In genomic region chr14:72745546-72745945, GRCh38 we compare ENCODE assay signal across 13 cellular contexts.
A peak's percentile ranks its signal among the peaks of the same experiment; 100 is the strongest.
DNase-seq lines count a peak whose midpoint lies in the region; ATAC-seq and TF ChIP-seq lines count a peak whose summit lies in the region.
"Had no signal": no experiment of that assay in that cellular context is flagged by ENCODE, and none has a peak within 500 bp of the region (broad histone marks: within the 10 kb centered on the region; RNA-seq: fewer than 3 reads in every experiment).

No MANE protein-coding gene starts in this region.

- H3K36me3 ChIP-seq in breast epithelium, result no peaks in the 10 kb centered on the region
- no peaks in the 10 kb centered on the region for H3K36me3 ChIP-seq in aorta (ENCODE audit: control insufficient read depth in 1 of 2, insufficient read depth in 2 of 2, low read length in 1 of 2)
- no peaks in the 10 kb centered on the region for H3K36me3 ChIP-seq in effector memory CD4-positive, alpha-beta T cell (ENCODE audit: control insufficient read depth, insufficient read depth, low read length)

- DNase-seq in MCF 10A (ENCODE audit: unreplicated experiment), result peak; percentile 77
- DNase-seq in breast epithelium (ENCODE audit: low spot score in 2 of 2), result no peak
- peak; percentile 53 for DNase-seq in amniotic stem cell (lab: John Stamatoyannopoulos, UW)
- DNase-seq in foreskin keratinocyte, result peak; percentile 59 to 80
- no peak for DNase-seq in aorta
- no peak for DNase-seq in DMS53 treated with DMSO at 0.1 percent for 48 hours (lab: John Stamatoyannopoulos, UW; ENCODE audit: unreplicated experiment)
- no peak for DNase-seq in effector memory CD4-positive, alpha-beta T cell
- DNase-seq: activated B cell treated with CpG ODN at 0.5 μM for 24 hours, NCI-H510A treated with DMSO at 0.1 percent for 48 hours, SIG-M5 had no signal

- no peaks in the 10 kb centered on the region for H3K36me3 Mint-ChIP-seq in MCF 10A (ENCODE audit: insufficient read depth, unreplicated experiment)

- TF ChIP-seq CTCF in MCF 10A (IDR thresholded peaks at IDR 0.05; ENCODE audit: unreplicated experiment) (no peak), breast epithelium (IDR thresholded peaks at IDR 0.05) (no peak), foreskin keratinocyte (conservative IDR thresholded peaks at IDR 0.05) (no peak)

- H3K27ac ChIP-seq in breast epithelium, result no peak overlapping the region
- no peak overlapping the region for H3K27ac ChIP-seq in foreskin keratinocyte
- H3K27ac ChIP-seq in aorta (ENCODE audit: low read depth in 1 of 2, low read length in 2 of 2), result peak overlapping the region in 1 of 2 donors; percentile 81
- no peak overlapping the region for H3K27ac ChIP-seq in effector memory CD4-positive, alpha-beta T cell (ENCODE audit: insufficient read depth, low read length, poor library complexity, severe bottlenecking)

- H3K27me3 Mint-ChIP-seq in MCF 10A (ENCODE audit: insufficient read depth, unreplicated experiment), result no peaks in the 10 kb centered on the region
- H3K27me3 Mint-ChIP-seq: activated B cell treated with CpG ODN at 0.5 μM for 24 hours had no signal

- H3K27me3 ChIP-seq in breast epithelium (no peaks in the 10 kb centered on the region), foreskin keratinocyte (no peaks in the 10 kb centered on the region), aorta (ENCODE audit: control insufficient read depth in 1 of 2, insufficient read depth in 2 of 2, low read length in 1 of 2) (no peaks in the 10 kb centered on the region)
- H3K27me3 ChIP-seq in effector memory CD4-positive, alpha-beta T cell (replicated peaks; ENCODE audit: control insufficient read depth, insufficient read depth, low read length, poor library complexity, severe bottlenecking), result no peaks in the 10 kb centered on the region

- POLR2A ChIA-PET in MCF 10A (lab: Yijun Ruan, JAX), result interaction anchor here (0.6 to 1.0 kb wide), 4 partner anchors 18 to 1644 kb away, joined by 3 read pairs; partner anchors contain the start of gene DPF3

- BruUV-seq in MCF 10A (replicated peaks; lab: Mats Ljungman, UMichigan), result no TSS peak

- CTCF ChIA-PET in MCF 10A (lab: Yijun Ruan, JAX), result interaction anchor here (0.6 to 0.7 kb wide), 5 partner anchors 11 to 1870 kb away, joined by 3 to 4 read pairs (median 3); no protein-coding TSS in a partner anchor

- WGBS in aorta, 2 donors, result 8 to 15% methylated on average over 5 of the region's 5 CpGs

- H3K4me3 Mint-ChIP-seq in MCF 10A (ENCODE audit: unreplicated experiment), result no peak overlapping the region
- H3K4me3 Mint-ChIP-seq: activated B cell treated with CpG ODN at 0.5 μM for 24 hours; central memory CD8-positive, alpha-beta T cell had no signal

- H3K9me3 ChIP-seq in breast epithelium (no peaks in the 10 kb centered on the region), aorta (ENCODE audit: control insufficient read depth, low read length) (no peaks in the 10 kb centered on the region)
- H3K9me3 ChIP-seq in effector memory CD4-positive, alpha-beta T cell (ENCODE audit: control insufficient read depth, low read length), result no peaks in the 10 kb centered on the region

- H3K4me1 ChIP-seq in breast epithelium (no peaks in the 10 kb centered on the region), foreskin keratinocyte (peaks cover 7% of the 10 kb centered on the region), aorta (ENCODE audit: control insufficient read depth in 1 of 2, insufficient read depth in 2 of 2, low read length in 2 of 2) (peaks cover 0 to 2% of the 10 kb centered on the region in 2 donors)
- no peaks in the 10 kb centered on the region for H3K4me1 ChIP-seq in effector memory CD4-positive, alpha-beta T cell (ENCODE audit: control insufficient read depth, insufficient read depth, low read length, poor library complexity, severe bottlenecking)

- intact Hi-C loops in MCF 10A (cut with micrococcal nuclease), result loop anchor here (5.0 kb wide), 1 partner anchor 162 kb away; no protein-coding TSS in a partner anchor
- intact Hi-C loops in breast epithelium (cut with DNase I; ENCODE audit: low total_unique reads), result no loop called here
- intact Hi-C loops in aorta (cut with DNase I), result loop anchor here (5.0 to 10.0 kb wide), 2 partner anchors 147 to 149 kb away; partner anchors contain the start of gene DPF3 (in 2 of the 2)

- peak; percentile 81 for ATAC-seq in foreskin keratinocyte
- ATAC-seq in aorta (ENCODE audit: low FRiP score), result peak; percentile 42
- ATAC-seq in HG02973 (IDR thresholded peaks at IDR 0.05; ENCODE audit: unreplicated experiment), result no peak

- H3K9me3 Mint-ChIP-seq in MCF 10A (ENCODE audit: unreplicated experiment), result peaks cover 6% of the 10 kb centered on the region
- H3K9me3 Mint-ChIP-seq: central memory CD8-positive, alpha-beta T cell had no signal

- H3K4me3 ChIP-seq in breast epithelium (no peak overlapping the region), aorta (ENCODE audit: low read length in 2 of 2) (no peak overlapping the region)
- no peak overlapping the region for H3K4me3 ChIP-seq in effector memory CD4-positive, alpha-beta T cell (ENCODE audit: insufficient read depth, low read depth, low read length, poor library complexity, severe bottlenecking)
- H3K4me3 ChIP-seq: lung had no signal

- H3K27ac Mint-ChIP-seq in MCF 10A (ENCODE audit: low read depth, unreplicated experiment), result peak overlapping the region; percentile 76
- H3K27ac Mint-ChIP-seq: activated B cell treated with CpG ODN at 0.5 μM for 24 hours had no signal

- H3K4me1 Mint-ChIP-seq in MCF 10A (ENCODE audit: insufficient read depth, unreplicated experiment), result peaks cover 17% of the 10 kb centered on the region
- H3K4me1 Mint-ChIP-seq: activated B cell treated with CpG ODN at 0.5 μM for 24 hours; central memory CD8-positive, alpha-beta T cell had no signal

- no peak for TF ChIP-seq POLR2A in breast epithelium (IDR thresholded peaks at IDR 0.05)

Comparison
In these comparisons a context has a peak if more than half of its experiments do, and no peak if none do; other contexts are left out.
1. DNase-seq: peak in MCF 10A (single experiment), amniotic stem cell (single experiment) and foreskin keratinocyte (2 of 2); none in breast epithelium (0 of 2), aorta (0 of 2), DMS53 treated with DMSO at 0.1 percent for 48 hours (single experiment) and effector memory CD4-positive, alpha-beta T cell (0 of 3).